ENCODE assay signal across 8 cellular contexts in the genomic region with DNA sequence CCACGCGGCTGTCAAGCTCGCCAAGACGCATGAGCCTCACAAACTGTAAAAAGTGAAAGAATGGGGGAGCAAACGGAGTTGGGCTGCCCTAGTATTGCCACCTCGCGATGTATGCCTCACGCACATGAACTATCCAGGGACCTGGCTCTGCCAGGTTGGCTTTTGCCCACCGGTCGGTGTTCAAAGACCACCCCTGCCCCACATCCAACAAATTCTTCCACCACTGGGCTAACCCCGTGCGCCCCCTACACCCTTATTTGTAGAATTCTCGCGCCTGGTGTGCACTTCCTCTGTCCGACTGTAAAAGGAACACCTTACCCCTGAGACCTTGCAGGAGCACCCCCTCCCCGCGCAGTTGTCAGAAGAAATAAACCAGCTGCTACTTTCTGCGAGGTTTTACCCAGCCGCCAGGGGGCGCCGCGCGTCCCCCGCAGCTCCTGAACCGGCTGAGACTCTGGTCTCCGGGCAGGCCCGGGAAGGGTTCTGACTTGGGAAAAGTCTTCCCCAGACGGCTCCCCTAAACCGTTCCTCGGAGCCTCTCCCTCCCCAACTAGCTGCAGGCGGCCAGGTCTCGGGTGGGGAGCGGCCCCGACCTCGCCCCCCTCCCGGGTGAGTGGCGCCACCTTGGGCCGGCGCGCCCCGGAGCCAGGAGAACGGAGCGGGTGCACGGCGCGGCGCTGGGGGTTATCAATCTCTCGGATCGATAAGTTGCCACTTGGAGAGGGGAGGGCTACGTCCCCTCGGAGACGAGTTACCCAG. TPM values are rescaled to one million over a fixed set of nuclear protein-coding genes. Genes with fewer than 3 reads are reported as not detected.
A peak's percentile ranks its signal among the peaks of the same experiment; 100 is the strongest.
DNase-seq lines count a peak whose midpoint lies in the region; ATAC-seq and TF ChIP-seq lines count a peak whose summit lies in the region.

No MANE protein-coding gene starts in this region.

- DNase-seq in AML-193 (lab: John Stamatoyannopoulos, UW) (peak; percentile 7 to 32), HEK293T (ENCODE audit: extremely low spot score) (peak; percentile 88), OCI-M1 (lab: John Stamatoyannopoulos, UW) (peak; percentile 40), left ventricle myocardium inferior (peak; percentile 61), psoas muscle (peak; percentile 74 to 87), NCI-H526 treated with DMSO at 0.1 percent for 48 hours (lab: John Stamatoyannopoulos, UW) (no peak)
- DNase-seq in activated naive CD4-positive, alpha-beta T cell treated with anti-CD3 and anti-CD28 coated beads, Interleukin-2, amount 50 U/mL, for 72 hours (ENCODE audit: low spot score in 2 of 2): peak in 1 of 2 donors; percentile 74

- intact Hi-C loops in left ventricle myocardium inferior (cut with micrococcal nuclease): loop anchor here (10.0 kb wide), 1 partner anchor 83 kb away; no protein-coding TSS in a partner anchor
- intact Hi-C loops in psoas muscle (cut with DNase I): loop anchor here (1.0 to 10.0 kb wide), 8 partner anchors 45 to 1513 kb away; no protein-coding TSS in a partner anchor

- POLR2A ChIA-PET in HEK293T (lab: Yijun Ruan, JAX): interaction anchor here (0.7 to 1.4 kb wide), 3 partner anchors 23 to 149 kb away, joined by 3 read pairs; no protein-coding TSS in a partner anchor

- no peaks in the 10 kb centered on the region for H3K9me3 ChIP-seq in left ventricle myocardium inferior (replicated peaks)
- no peaks in the 10 kb centered on the region for H3K9me3 ChIP-seq in psoas muscle

- no peaks in the 10 kb centered on the region for H3K36me3 ChIP-seq in left ventricle myocardium inferior
- no peaks in the 10 kb centered on the region for H3K36me3 ChIP-seq in psoas muscle (ENCODE audit: insufficient read depth in 1 of 2, low read depth in 1 of 2)

- H3K9me3 Mint-ChIP-seq in activated naive CD4-positive, alpha-beta T cell treated with anti-CD3 and anti-CD28 coated beads, Interleukin-2, amount 50 U/mL, for 72 hours: no peaks in the 10 kb centered on the region

- H3K27ac Mint-ChIP-seq in activated naive CD4-positive, alpha-beta T cell treated with anti-CD3 and anti-CD28 coated beads, Interleukin-2, amount 50 U/mL, for 72 hours: no peak overlapping the region

- H3K27ac ChIP-seq in left ventricle myocardium inferior (replicated peaks) (peak overlapping the region; percentile 97), psoas muscle (peak overlapping the region; percentile 90)

- 0 to 1% (median 1%) methylated on average over 44 to 52 of the region's 52 CpGs for WGBS in psoas muscle, 3 donors

- peak; percentile 21 to 59 for ATAC-seq in activated naive CD4-positive, alpha-beta T cell treated with anti-CD3 and anti-CD28 coated beads, Interleukin-2, amount 50 U/mL, for 72 hours
- ATAC-seq in psoas muscle: peak; percentile 34 to 63 (median 46)
- ATAC-seq in GM18511 (IDR thresholded peaks at IDR 0.05; ENCODE audit: unreplicated experiment): no peak

- H3K4me1 ChIP-seq in left ventricle myocardium inferior: peaks cover 52% of the 10 kb centered on the region
- H3K4me1 ChIP-seq in psoas muscle: peaks cover 11% of the 10 kb centered on the region

- peaks cover 5% of the 10 kb centered on the region for H3K27me3 ChIP-seq in left ventricle myocardium inferior (ENCODE audit: low read depth)
- H3K27me3 ChIP-seq in psoas muscle (ENCODE audit: insufficient read depth in 3 of 3, low read length in 2 of 3): no peaks in the 10 kb centered on the region

- H3K36me3 Mint-ChIP-seq in activated naive CD4-positive, alpha-beta T cell treated with anti-CD3 and anti-CD28 coated beads, Interleukin-2, amount 50 U/mL, for 72 hours: peaks cover 0 to 5% of the 10 kb centered on the region in 2 donors

- TF ChIP-seq CTCF in left ventricle myocardium inferior (IDR thresholded peaks at IDR 0.05; ENCODE audit: borderline replicate concordance) (peak; percentile 85), psoas muscle (IDR thresholded peaks at IDR 0.05) (peak; percentile 93)

- CTCF ChIA-PET in HEK293T (lab: Yijun Ruan, JAX): interaction anchor here (0.6 to 1.8 kb wide), 15 partner anchors 9 to 302 kb away, joined by 3 to 14 read pairs (median 3); no protein-coding TSS in a partner anchor

- H3K4me3 ChIP-seq in left ventricle myocardium inferior (peak overlapping the region; percentile 87), psoas muscle (peak overlapping the region; percentile 74)

TF ChIP-seq in HEK293T, 16 proteins besides CTCF, POLR2A, EP300 and RAD21:
- TF ChIP-seq CTBP1 (IDR thresholded peaks at IDR 0.05; ENCODE audit: borderline replicate concordance) (no peak), ELF4 (IDR thresholded peaks at IDR 0.05) (no peak), L3MBTL2 (conservative IDR thresholded peaks at IDR 0.05) (no peak), BHLHE40 (IDR thresholded peaks at IDR 0.05; ENCODE audit: borderline replicate concordance) (no peak), NFRKB (IDR thresholded peaks at IDR 0.05) (no peak), FOXM1 (IDR thresholded peaks at IDR 0.05; ENCODE audit: borderline replicate concordance) (no peak), SUZ12 (IDR thresholded peaks at IDR 0.05) (no peak), TARDBP (IDR thresholded peaks at IDR 0.05) (no peak), FOXA1 (IDR thresholded peaks at IDR 0.05) (no peak), ZNF384 (IDR thresholded peaks at IDR 0.05) (no peak), FOXK2 (IDR thresholded peaks at IDR 0.05) (no peak), LEF1 (IDR thresholded peaks at IDR 0.05; ENCODE audit: borderline replicate concordance) (0 out of 2 replicates have a peak, but pooled peaks have one; percentile 18), ARNT (IDR thresholded peaks at IDR 0.05) (no peak)
- TF ChIP-seq, protein P1, sequence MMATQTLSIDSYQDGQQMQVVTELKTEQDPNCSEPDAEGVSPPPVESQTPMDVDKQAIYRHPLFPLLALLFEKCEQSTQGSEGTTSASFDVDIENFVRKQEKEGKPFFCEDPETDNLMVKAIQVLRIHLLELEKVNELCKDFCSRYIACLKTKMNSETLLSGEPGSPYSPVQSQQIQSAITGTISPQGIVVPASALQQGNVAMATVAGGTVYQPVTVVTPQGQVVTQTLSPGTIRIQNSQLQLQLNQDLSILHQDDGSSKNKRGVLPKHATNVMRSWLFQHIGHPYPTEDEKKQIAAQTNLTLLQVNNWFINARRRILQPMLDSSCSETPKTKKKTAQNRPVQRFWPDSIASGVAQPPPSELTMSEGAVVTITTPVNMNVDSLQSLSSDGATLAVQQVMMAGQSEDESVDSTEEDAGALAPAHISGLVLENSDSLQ (IDR thresholded peaks at IDR 0.05): peak; percentile 77; the same call in 1 of the 2 replicates

RNA-seq across cellular contexts. Expression of a gene that starts 1.7 kb away (rescaled TPM):
- under 1 TPM in 1 of 2 donors, not detected in 1; 0.05 TPM for total RNA-seq in activated naive CD4-positive, alpha-beta T cell treated with anti-CD3 and anti-CD28 coated beads, Interleukin-2, amount 50 U/mL, for 72 hours
- 8.6 TPM for total RNA-seq in left ventricle myocardium inferior
- total RNA-seq in psoas muscle: 10 to 100 TPM; 14.4 to 30.7 (median 20.6) TPM
- polyA plus RNA-seq in psoas muscle: 1 to 10 TPM; 2.3 to 5.4 (median 4.4) TPM
